13 cellular contexts compared by ENCODE assay signal in the genomic region with DNA sequence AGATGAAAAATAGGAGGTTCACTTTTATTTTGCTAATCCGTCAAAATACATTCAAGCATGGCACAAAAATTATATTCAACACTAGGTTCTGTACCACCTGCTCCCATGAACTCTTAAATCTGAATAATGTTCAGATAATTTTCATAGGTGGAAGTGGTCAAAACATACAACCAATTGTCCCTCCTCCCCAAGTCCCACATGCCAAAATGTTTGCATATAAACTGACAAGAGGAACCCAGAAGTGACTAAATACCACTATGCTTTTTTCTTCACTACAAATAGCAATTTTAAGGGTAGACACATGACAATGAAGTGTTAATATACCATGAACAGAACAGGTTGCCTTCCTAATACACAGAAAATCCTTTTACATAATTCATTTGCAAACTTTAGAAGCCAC. TPM values are rescaled to one million over a fixed set of nuclear protein-coding genes. Genes with fewer than 3 reads are reported as not detected.
DNase-seq lines count a peak whose midpoint lies in the region; ATAC-seq and TF ChIP-seq lines count a peak whose summit lies in the region.
"Had no signal": no experiment of that assay in that cellular context is flagged by ENCODE, and none has a peak within 500 bp of the region (broad histone marks: within the 10 kb centered on the region; RNA-seq: fewer than 3 reads in every experiment).

No MANE protein-coding gene starts in this region.

- no peak for ATAC-seq in GM21825 (IDR thresholded peaks at IDR 0.05; ENCODE audit: unreplicated experiment)
- ATAC-seq: body of pancreas; effector memory CD8-positive, alpha-beta T cell had no signal

- POLR2A ChIA-PET in CD8-positive, alpha-beta memory T cell (lab: Charles Lee), result interaction anchor here (1.1 to 1.3 kb wide), 2 partner anchors 8 to 56 kb away, joined by 3 read pairs; no protein-coding TSS in a partner anchor

- H3K4me1 Mint-ChIP-seq in CD8-positive, alpha-beta memory T cell, result peaks cover 31 to 47% (median 38%) of the 10 kb centered on the region in 3 donors
- peaks cover 28% of the 10 kb centered on the region for H3K4me1 Mint-ChIP-seq in chondrocyte (ENCODE audit: low read depth)
- H3K4me1 Mint-ChIP-seq in neural crest cell, result peaks cover 31% of the 10 kb centered on the region

- H3K9me3 Mint-ChIP-seq in CD8-positive, alpha-beta memory T cell, result no peaks in the 10 kb centered on the region
- H3K9me3 Mint-ChIP-seq in chondrocyte (ENCODE audit: low read depth) (no peaks in the 10 kb centered on the region), neural crest cell (peaks cover 3% of the 10 kb centered on the region)
- H3K9me3 Mint-ChIP-seq: effector memory CD8-positive, alpha-beta T cell had no signal

- H3K4me3 Mint-ChIP-seq in CD8-positive, alpha-beta memory T cell, result peak overlapping the region in 1 of 7 donors; percentile 97
- H3K4me3 Mint-ChIP-seq in chondrocyte (ENCODE audit: unreplicated experiment) (peak overlapping the region; percentile 48), neural crest cell (peak overlapping the region; percentile 70)

- H3K27ac ChIP-seq in CD8-positive, alpha-beta memory T cell (ENCODE audit: low read depth, low read length), result no peak overlapping the region
- H3K27ac ChIP-seq: body of pancreas, right atrium auricular region had no signal

- peaks cover 69% of the 10 kb centered on the region for H3K79me2 ChIP-seq in Loucy (ENCODE audit: insufficient read depth, low read length)

- no peaks in the 10 kb centered on the region for H3F3A ChIP-seq in Loucy (ENCODE audit: low read depth)

- H3K9me3 ChIP-seq in CD8-positive, alpha-beta memory T cell (ENCODE audit: low read length), result no peaks in the 10 kb centered on the region
- no peaks in the 10 kb centered on the region for H3K9me3 ChIP-seq in Loucy (ENCODE audit: insufficient read depth, low read depth, low read length)
- H3K9me3 ChIP-seq: body of pancreas, right atrium auricular region had no signal

- no peaks in the 10 kb centered on the region for H3K27me3 ChIP-seq in CD8-positive, alpha-beta memory T cell (ENCODE audit: insufficient read depth, low read length, poor library complexity, severe bottlenecking)
- H3K27me3 ChIP-seq in Loucy (ENCODE audit: insufficient read depth, low read length, poor library complexity, severe bottlenecking), result peaks cover 11% of the 10 kb centered on the region
- H3K27me3 ChIP-seq: body of pancreas, right atrium auricular region had no signal

- TF ChIP-seq CTCF in Loucy (conservative IDR thresholded peaks at IDR 0.05; ENCODE audit: low read length) (no peak), chondrocyte (IDR thresholded peaks at IDR 0.05) (no peak), neural crest cell (conservative IDR thresholded peaks at IDR 0.05) (no peak)

- no peak for DNase-seq in CD8-positive, alpha-beta memory T cell
- DNase-seq in chondrocyte (ENCODE audit: low spot score), result no peak
- no peak for DNase-seq in neural crest cell (ENCODE audit: low read depth, low spot score)
- no peak for DNase-seq in NCI-H2227 treated with DMSO at 0.1 percent for 48 hours (lab: John Stamatoyannopoulos, UW)
- DNase-seq in iPS-NIHi11 (ENCODE audit: low spot score), result no peak
- DNase-seq: activated CD4-positive, alpha-beta T cell treated with anti-CD3 and anti-CD28 coated beads for 48 hours; body of pancreas; effector memory CD8-positive, alpha-beta T cell; stimulated activated naive CD4-positive, alpha-beta T cell treated with Interleukin-2 at 50 U/mL for 16 hours; T-helper 1 cell had no signal

- peak overlapping the region; percentile 100 for H3K9ac ChIP-seq in Loucy (ENCODE audit: low read depth, low read length, poor library complexity, severe bottlenecking)

- H3K27ac Mint-ChIP-seq in CD8-positive, alpha-beta memory T cell, result peak overlapping the region in 5 of 8 donors; percentile 8 to 99 (median 25)
- H3K27ac Mint-ChIP-seq in chondrocyte (ENCODE audit: unreplicated experiment) (no peak overlapping the region), neural crest cell (ENCODE audit: unreplicated experiment) (no peak overlapping the region)

- no peaks in the 10 kb centered on the region for H3K9me2 ChIP-seq in Loucy (replicated peaks; ENCODE audit: low read depth, low read length)

- H3K4me2 ChIP-seq in Loucy (ENCODE audit: low read depth, low read length, poor library complexity, severe bottlenecking), result peak overlapping the region; percentile 88

- H3K4me1 ChIP-seq in CD8-positive, alpha-beta memory T cell (ENCODE audit: insufficient read depth, low read length), result peaks cover 26% of the 10 kb centered on the region
- peaks cover 37% of the 10 kb centered on the region for H3K4me1 ChIP-seq in Loucy (ENCODE audit: insufficient read depth, low read length, poor library complexity, severe bottlenecking)

- H3K36me3 Mint-ChIP-seq in CD8-positive, alpha-beta memory T cell, result peaks cover 0 to 41% (median 4%) of the 10 kb centered on the region in 3 donors
- H3K36me3 Mint-ChIP-seq in chondrocyte (ENCODE audit: low read depth) (peaks cover 11% of the 10 kb centered on the region), neural crest cell (ENCODE audit: low read depth) (peaks cover 18% of the 10 kb centered on the region)

- H2AFZ ChIP-seq in Loucy (ENCODE audit: low read length), result no peak overlapping the region

- CTCF ChIA-PET in CD8-positive, alpha-beta memory T cell (lab: Charles Lee), result interaction anchor here (0.8 to 2.0 kb wide), 2 partner anchors 9 to 91 kb away, joined by 3 to 12 read pairs; no protein-coding TSS in a partner anchor

- H4K20me1 ChIP-seq in Loucy (ENCODE audit: insufficient read depth, low read length, poor library complexity, severe bottlenecking), result peaks cover 67% of the 10 kb centered on the region

- no peak overlapping the region for H3K4me3 ChIP-seq in CD8-positive, alpha-beta memory T cell (ENCODE audit: low read length)
- peak overlapping the region; percentile 99 for H3K4me3 ChIP-seq in Loucy (ENCODE audit: low read length, poor library complexity, severe bottlenecking)
- H3K4me3 ChIP-seq: body of pancreas, right atrium auricular region had no signal

- peaks cover 0 to 4% of the 10 kb centered on the region in 2 donors for H3K27me3 Mint-ChIP-seq in CD8-positive, alpha-beta memory T cell
- H3K27me3 Mint-ChIP-seq in chondrocyte (ENCODE audit: low read depth), result no peaks in the 10 kb centered on the region
- peaks cover 5% of the 10 kb centered on the region for H3K27me3 Mint-ChIP-seq in neural crest cell (ENCODE audit: low read depth)
- H3K27me3 Mint-ChIP-seq: effector memory CD8-positive, alpha-beta T cell had no signal

- peaks cover 9% of the 10 kb centered on the region for H3K36me3 ChIP-seq in CD8-positive, alpha-beta memory T cell (ENCODE audit: insufficient read depth, low read length)
- peaks cover 16% of the 10 kb centered on the region for H3K36me3 ChIP-seq in Loucy (ENCODE audit: insufficient read depth, low read length)
- H3K36me3 ChIP-seq: right atrium auricular region had no signal

RNA-seq across cellular contexts. Expression of a gene that starts 3.7 kb away (rescaled TPM):
- total RNA-seq in CD8-positive, alpha-beta memory T cell, result 10 to 100 TPM; 42.7 to 45.9 TPM
- 20.1 TPM for polyA plus RNA-seq in CD8-positive, alpha-beta memory T cell
- total RNA-seq in chondrocyte (34.0 to 40.4 TPM (median 35.0 TPM) in 3 replicates), neural crest cell (99.0 and 102 TPM in 2 replicates)

RNA-seq across cellular contexts. Expression of a gene that starts 14.5 kb away (rescaled TPM):
- total RNA-seq in CD8-positive, alpha-beta memory T cell, result 1 to 10 TPM; 2.7 to 3.3 TPM
- polyA plus RNA-seq in CD8-positive, alpha-beta memory T cell, result 3.4 TPM
- total RNA-seq in chondrocyte (1.6 to 3.1 TPM (median 1.9 TPM) in 3 replicates), neural crest cell (9.4 and 11.8 TPM in 2 replicates)

Comparison
In these comparisons a context has a peak if more than half of its experiments do, and no peak if none do; other contexts are left out.
1. H3K27ac Mint-ChIP-seq: peak in CD8-positive, alpha-beta memory T cell (5 of 8); none in chondrocyte (single experiment) and neural crest cell (single experiment).